Comparison of ENCODE assay signal across 30 cellular contexts in genomic region chr12:58000499-58000898, GRCh38. TPM values are rescaled to one million over a fixed set of nuclear protein-coding genes. Genes with fewer than 3 reads are reported as not detected.
DNase-seq lines count a peak whose midpoint lies in the region; ATAC-seq, FAIRE-seq and TF ChIP-seq lines count a peak whose summit lies in the region.
"Had no signal": no experiment of that assay in that cellular context is flagged by ENCODE, and none has a peak within 500 bp of the region (broad histone marks: within the 10 kb centered on the region; RNA-seq: fewer than 3 reads in every experiment).

No MANE protein-coding gene starts in this region.

- CTCF ChIA-PET in HEK293 (lab: Yijun Ruan, JAX) (interaction anchor here (0.6 to 1.4 kb wide), 2 partner anchors 9 to 132 kb away, joined by 3 to 4 read pairs; no protein-coding TSS in a partner anchor), K562 (lab: Yijun Ruan, JAX; ENCODE audit: low intra/inter-chr PET ratio) (no interaction called here)

- no peaks in the 10 kb centered on the region for H4K20me1 ChIP-seq in K562 (replicated peaks; ENCODE audit: control insufficient read depth, insufficient read depth, low read length)
- H4K20me1 ChIP-seq: BLaER1; BLaER1 treated with 17β-estradiol and CSF1 and Interleukin-3, amounts not matched to agents 10 nM and 100 nM had no signal

- no peaks in the 10 kb centered on the region for H3K79me2 ChIP-seq in K562 (ENCODE audit: control insufficient read depth, insufficient read depth, low read length)

- no peak overlapping the region for H3K9ac ChIP-seq in K562 (ENCODE audit: insufficient read depth in 1 of 2, low read depth in 2 of 2, low read length in 2 of 2)
- H3K9ac ChIP-seq: BLaER1; BLaER1 treated with 17β-estradiol and CSF1 and Interleukin-3, amounts not matched to agents 10 nM and 100 nM had no signal

- no peak for TF ChIP-seq POLR2A in K562 (conservative IDR thresholded peaks at IDR 0.05)

- TF ChIP-seq CTCF in HEK293 (tag by site-specific recombination; IDR thresholded peaks at IDR 0.05) (no peak), K562 (IDR thresholded peaks at IDR 0.05 in 2 of 3, conservative IDR thresholded peaks at IDR 0.05 in 1 of 3; ENCODE audit: insufficient read depth in 2 of 3, low read depth in 1 of 3, low read length in 3 of 3) (no peak)

- no TSS peak for BruUV-seq in K562 (replicated peaks; lab: Mats Ljungman, UMichigan)

- POLR2A ChIA-PET in HEK293 (lab: Yijun Ruan, JAX) (no interaction called here), K562 (lab: Yijun Ruan, JAX) (no interaction called here)

- 0% methylated on average over 2 of the region's 2 CpGs for WGBS in K562 (ENCODE audit: insufficient coverage, low coverage, missing lambda C conversion rate)

- H3K4me3 ChIP-seq in HEK293 (ENCODE audit: low read depth, low read length) (no peak overlapping the region), K562 (no peak overlapping the region)
- H3K4me3 ChIP-seq: A549; BLaER1; BLaER1 treated with 17β-estradiol and CSF1 and Interleukin-3, amounts not matched to agents 10 nM and 100 nM had no signal

- DNase-seq in K562 (ENCODE audit: extremely low read depth in 1 of 4, low spot score in 3 of 4) = no peak
- DNase-seq: 8988T; ACHN; AML-193; BE2C; C1 segment of cervical spinal cord; Caco-2; Calu3; CD4-positive, alpha-beta memory T cell; CD4-positive, alpha-beta T cell; CD4-positive, CD25-positive, alpha-beta regulatory T cell; CD8-positive, alpha-beta memory T cell; CD8-positive, alpha-beta T cell; COR-L47; DMS 273 treated with DMSO at 0.1 percent for 48 hours; DMS153; DMS53; DMS79; DMS79 treated with DMSO at 0.1 percent for 48 hours; DND-41; EL had no signal

- H3K4me2 ChIP-seq in K562 (ENCODE audit: insufficient read depth, low read length) = no peak overlapping the region
- H3K4me2 ChIP-seq: A549; BLaER1; BLaER1 treated with 17β-estradiol and CSF1 and Interleukin-3, amounts not matched to agents 10 nM and 100 nM had no signal

- H3K4me1 ChIP-seq in HEK293 (ENCODE audit: control insufficient read depth, insufficient read depth, low read length) = no peaks in the 10 kb centered on the region
- no peaks in the 10 kb centered on the region for H3K4me1 ChIP-seq in K562 (replicated peaks in 1 of 2; ENCODE audit: control insufficient read depth in 2 of 2, insufficient read depth in 2 of 2, low read length in 2 of 2)
- H3K4me1 ChIP-seq: A549; BE2C; BLaER1; BLaER1 treated with 17β-estradiol and CSF1 and Interleukin-3, amounts not matched to agents 10 nM and 100 nM; Caco-2 had no signal

- H3K9me3 ChIP-seq in HEK293 (ENCODE audit: control insufficient read depth, insufficient read depth, low read depth, low read length) (no peaks in the 10 kb centered on the region), K562 (replicated peaks; ENCODE audit: control insufficient read depth, insufficient read depth, low read depth, low read length) (no peaks in the 10 kb centered on the region)
- H3K9me3 ChIP-seq: BE2C had no signal

- no peak for TF ChIP-seq RAD21 in K562 (CRISPR knock-in tag; conservative IDR thresholded peaks at IDR 0.05 in 1 of 2, IDR thresholded peaks at IDR 0.05 in 1 of 2)

- H3K9me1 ChIP-seq in K562 (ENCODE audit: control insufficient read depth, insufficient read depth, low read length) = no peaks in the 10 kb centered on the region

- no peak overlapping the region for H2AFZ ChIP-seq in K562 (ENCODE audit: low read depth, low read length)

- no peak for ATAC-seq in K562
- no peak for ATAC-seq in GM19023 (IDR thresholded peaks at IDR 0.05; ENCODE audit: unreplicated experiment)
- no peak for ATAC-seq in HG02981 (IDR thresholded peaks at IDR 0.05; ENCODE audit: unreplicated experiment)
- ATAC-seq: A549; CD8-positive, alpha-beta T cell had no signal

- intact Hi-C loops in K562 (cut with micrococcal nuclease) = no loop called here

- no peak for TF ChIP-seq EP300 in K562 (IDR thresholded peaks at IDR 0.05; ENCODE audit: low read length)

- no peak for FAIRE-seq in K562 (lab: Jason Lieb, UNC)
- FAIRE-seq: A549, D721Med had no signal

- in situ Hi-C loops in K562 (cut with MboI) = no loop called here

- H3K27ac ChIP-seq in HEK293 (ENCODE audit: extremely low read depth, low read depth, low read length) (no peak overlapping the region), K562 (ENCODE audit: extremely low read depth, low read depth, low read length) (no peak overlapping the region)
- H3K27ac ChIP-seq: 22Rv1; A549; BLaER1; BLaER1 treated with 17β-estradiol and CSF1 and Interleukin-3, amounts not matched to agents 10 nM and 100 nM; C4-2B had no signal

- H3K36me3 ChIP-seq in HEK293 (ENCODE audit: control insufficient read depth in 2 of 2, insufficient read depth in 1 of 2, low read length in 2 of 2) (no peaks in the 10 kb centered on the region), K562 (ENCODE audit: control insufficient read depth, insufficient read depth, low read length) (no peaks in the 10 kb centered on the region)
- H3K36me3 ChIP-seq: BE2C had no signal

- no peaks in the 10 kb centered on the region for H3K27me3 ChIP-seq in K562 (ENCODE audit: control insufficient read depth in 2 of 2, insufficient read depth in 2 of 2, low read length in 2 of 2)
- H3K27me3 ChIP-seq: BE2C; BLaER1; BLaER1 treated with 17β-estradiol and CSF1 and Interleukin-3, amounts not matched to agents 10 nM and 100 nM had no signal

TF ChIP-seq in HEK293, 187 proteins besides CTCF, POLR2A, EP300 and RAD21 (continues in another document):
- TF ChIP-seq ZNF558 (tag by site-specific recombination; IDR thresholded peaks at IDR 0.05) = peak; percentile 81
- TF ChIP-seq ZNF791 (tag by site-specific recombination; IDR thresholded peaks at IDR 0.05) = peak; percentile 96
- TF ChIP-seq SETDB1 (IDR thresholded peaks at IDR 0.05; ENCODE audit: insufficient read length, low read length) = peak; percentile 80
- no peak for TF ChIP-seq ZNF433 (tag by site-specific recombination; IDR thresholded peaks at IDR 0.05; ENCODE audit: low read depth)
- TF ChIP-seq TRIM28 (IDR thresholded peaks at IDR 0.05; ENCODE audit: borderline replicate concordance, low read length) = 0 out of 2 replicates have a peak, but pooled peaks have one; percentile 27
- TF ChIP-seq ZNF626 (tag by site-specific recombination; IDR thresholded peaks at IDR 0.05) = no peak
- no peak for TF ChIP-seq KLF7 (tag by site-specific recombination; IDR thresholded peaks at IDR 0.05; ENCODE audit: borderline replicate concordance)
- no peak for TF ChIP-seq ZSCAN4 (tag by site-specific recombination; IDR thresholded peaks at IDR 0.05)
- no peak for TF ChIP-seq ZNF48 (tag by site-specific recombination; IDR thresholded peaks at IDR 0.05)

TF ChIP-seq in K562, 482 proteins besides CTCF, POLR2A, EP300 and RAD21:
- TF ChIP-seq CBX3 (IDR thresholded peaks at IDR 0.05; ENCODE audit: borderline replicate concordance in 1 of 2, low read length in 2 of 2) = 0 out of 3 replicates have a peak, but pooled peaks of 1 of the 2 experiments have one; percentile 24
- no peak for TF ChIP-seq STAT5A (IDR thresholded peaks at IDR 0.05; ENCODE audit: borderline replicate concordance, low read length)
- TF ChIP-seq GABPB1 (CRISPR knock-in tag; IDR thresholded peaks at IDR 0.05) = no peak
- TF ChIP-seq SNRNP70 (optimal IDR thresholded peaks at IDR 0.05; ENCODE audit: low read depth, low read length) = no peak
- no peak for TF ChIP-seq NFE2 (IDR thresholded peaks at IDR 0.05; ENCODE audit: low read depth)
- TF ChIP-seq IRF2 (CRISPR knock-in tag; IDR thresholded peaks at IDR 0.05) = no peak
- TF ChIP-seq ZNF395 (CRISPR knock-in tag; IDR thresholded peaks at IDR 0.05) = no peak
- TF ChIP-seq TRIM28 (IDR thresholded peaks at IDR 0.05) = 0 out of 2 replicates have a peak, but pooled peaks have one; percentile 29

RNA-seq across cellular contexts. Expression of gene ATP23, which starts 59.1 kb away (rescaled TPM):
- total RNA-seq in K562 (2011; cell fraction: chromatin; rRNA removed; ENCODE audit: low replicate concordance) = 4.7 and 8.2 TPM in 2 replicates
- 3.4 and 5.2 TPM in 2 replicates for total RNA-seq in K562 (2011; cell fraction: nucleolus; rRNA removed)
- 5.9 and 8.9 TPM in 2 replicates for total RNA-seq in K562 (2011; cell fraction: nucleoplasm; rRNA removed)
- total RNA-seq in K562 (2014; rRNA removed) (21.3 and 32.6 TPM in 2 replicates), K562 (2014; rRNA removed; fragmentation: Illumina TruSeq; extraction: Trizol) (28.5 and 32.8 TPM in 2 replicates), K562 (2015; rRNA removed; fragmentation: Illumina TruSeq; extraction: Trizol) (33.6 and 33.9 TPM in 2 replicates), K562 (2021) (20.8 and 21.4 TPM in 2 replicates)
- polyA plus RNA-seq in K562 (2011; rRNA removed) (38.5 and 53.7 TPM in 2 replicates), K562 (2014; fragmentation: Illumina TruSeq; extraction: Trizol) (35.2 and 37.0 TPM in 2 replicates), K562 (2014; fragmentation: Nextera tagmentation; extraction: Ambion mirVana) (10 to 100 TPM in 1 of 2 experiments, 1 to 10 TPM in 1; 8.3 to 12.4 TPM), K562 (2014; rRNA removed) (31.9 and 32.8 TPM in 2 replicates)
- polyA plus RNA-seq in K562 (2011; cell fraction: cytosol; rRNA removed) = 25.6 and 40.5 TPM in 2 replicates
- 21.0 and 23.6 TPM in 2 replicates for polyA plus RNA-seq in K562 (2011; cell fraction: nucleus; rRNA removed)
- 19.0 and 20.4 TPM in 2 replicates for polyA plus RNA-seq in K562 (2012)
- polyA minus RNA-seq in K562 (2011; rRNA and poly(A)+ RNA removed) = 12.0 and 19.2 TPM in 2 replicates
- polyA minus RNA-seq in K562 (2011; cell fraction: cytosol; rRNA and poly(A)+ RNA removed) = 3.4 and 18.2 TPM in 2 replicates
- polyA minus RNA-seq in K562 (2011; cell fraction: nucleus; rRNA and poly(A)+ RNA removed) = 6.5 and 7.6 TPM in 2 replicates

Comparison
In these comparisons a context has a peak if more than half of its experiments do, and no peak if none do; other contexts are left out.
1. Of the 44 proteins assayed by ChIP-seq in both K562 and HEK293: peak only in K562: none; only in HEK293: SETDB1; in both: TRIM28; in neither: 42.